9 cellular contexts compared by ENCODE assay signal in the genomic region with DNA sequence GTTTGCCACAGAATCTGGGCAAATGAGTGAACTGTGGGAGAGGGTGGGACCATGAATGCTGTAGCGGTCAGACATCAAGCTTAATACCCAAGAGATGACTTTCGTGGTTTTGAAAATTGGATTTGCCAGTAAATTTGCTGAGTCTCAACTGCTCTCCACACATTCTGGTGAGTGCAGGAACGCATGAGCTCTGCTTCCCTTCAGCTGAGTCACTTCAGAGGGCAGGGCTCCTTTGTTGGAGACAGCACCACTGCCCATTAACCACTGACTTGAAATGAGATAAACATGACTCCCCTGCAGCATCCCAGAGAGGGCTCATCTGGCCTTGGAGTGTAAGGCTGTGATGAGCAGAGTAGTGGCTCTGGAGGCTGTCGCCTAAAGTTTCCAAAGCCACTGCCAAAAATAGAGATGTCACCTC. TPM values are rescaled to one million over a fixed set of nuclear protein-coding genes. Genes with fewer than 3 reads are reported as not detected.
DNase-seq lines count a peak whose midpoint lies in the region; ATAC-seq and TF ChIP-seq lines count a peak whose summit lies in the region.
"Had no signal": no experiment of that assay in that cellular context is flagged by ENCODE, and none has a peak within 500 bp of the region (broad histone marks: within the 10 kb centered on the region; RNA-seq: fewer than 3 reads in every experiment).

No MANE protein-coding gene starts in this region.

- TF ChIP-seq CTCF in lung (IDR thresholded peaks at IDR 0.05; ENCODE audit: control extremely low read depth, extremely low read depth) (no peak), H9 (conservative IDR thresholded peaks at IDR 0.05) (no peak), testis (IDR thresholded peaks at IDR 0.05) (no peak)

- TF ChIP-seq POLR2A in testis (IDR thresholded peaks at IDR 0.05), result no peak

- H3K4me3 Mint-ChIP-seq in H9, result no peak overlapping the region
- H3K4me3 Mint-ChIP-seq: effector memory CD8-positive, alpha-beta T cell had no signal

- no peaks in the 10 kb centered on the region for H3K27me3 Mint-ChIP-seq in H9 (ENCODE audit: low read depth)
- H3K27me3 Mint-ChIP-seq: effector memory CD8-positive, alpha-beta T cell had no signal

- intact Hi-C loops in testis (cut with DNase I; ENCODE audit: low total_unique reads), result no loop called here

- peak overlapping the region in 1 of 3 experiments; percentile 3; a peak in 1 of 7 replicates for H3K27ac Mint-ChIP-seq in H9
- H3K27ac Mint-ChIP-seq: effector memory CD8-positive, alpha-beta T cell had no signal

- no peak overlapping the region for H2BK15ac ChIP-seq in H9 (ENCODE audit: low read depth, low read length)

- H3K27me3 ChIP-seq in lung (ENCODE audit: control insufficient read depth, insufficient read depth) (no peaks in the 10 kb centered on the region), H9 (ENCODE audit: insufficient read depth, low read length) (no peaks in the 10 kb centered on the region), testis (no peaks in the 10 kb centered on the region)

- WGBS in lung, 2 donors, result 84 to 85% methylated on average over 4 of the region's 4 CpGs
- WGBS in H9 (ENCODE audit: extremely low coverage, insufficient read length, low lambda C conversion rate), result no CpG with 5 or more reads among the region's 4 CpGs
- 59 to 86% methylated on average over 4 of the region's 4 CpGs for WGBS in testis, 2 donors

- H3K4ac ChIP-seq in H9 (ENCODE audit: low read depth, low read length), result no peak overlapping the region

- no peak overlapping the region for H3T11ph ChIP-seq in H9 (ENCODE audit: low read length)

- no peak overlapping the region for H2BK12ac ChIP-seq in H9 (ENCODE audit: insufficient read length, low read depth, low read length)

- no peaks in the 10 kb centered on the region for H3K79me2 ChIP-seq in H9 (ENCODE audit: insufficient read depth, low read length)

- no peak overlapping the region for H3K9ac ChIP-seq in H9 (ENCODE audit: extremely low read depth, insufficient read length, low read length)

- no peaks in the 10 kb centered on the region for H3K23me2 ChIP-seq in H9 (ENCODE audit: insufficient read length, low read depth, low read length, poor library complexity, severe bottlenecking)

- H3K4me1 ChIP-seq in lung (ENCODE audit: control insufficient read depth in 2 of 2, insufficient read depth in 2 of 2, low read length in 2 of 2), result peaks cover 6 to 12% of the 10 kb centered on the region in 2 donors
- H3K4me1 ChIP-seq in H9 (ENCODE audit: insufficient read depth, low read length), result no peaks in the 10 kb centered on the region
- H3K4me1 ChIP-seq in testis, result no peaks in the 10 kb centered on the region

- no peak overlapping the region for H2AFZ ChIP-seq in H9 (ENCODE audit: low read length)

- no peak overlapping the region for H4K91ac ChIP-seq in H9 (ENCODE audit: insufficient read length, low read depth, low read length)

- no peaks in the 10 kb centered on the region for H3K9me3 Mint-ChIP-seq in H9
- H3K9me3 Mint-ChIP-seq: effector memory CD8-positive, alpha-beta T cell had no signal

- H3K36me3 ChIP-seq in lung (ENCODE audit: control insufficient read depth in 2 of 2, insufficient read depth in 2 of 2, low read length in 2 of 2), result peaks cover 7 to 11% of the 10 kb centered on the region in 2 donors
- H3K36me3 ChIP-seq in testis (ENCODE audit: low read depth, missing control alignments), result no peaks in the 10 kb centered on the region

- peaks cover 0 to 16% (median 2%) of the 10 kb centered on the region in 3 experiments; a peak in 3 of 7 replicates for H3K36me3 Mint-ChIP-seq in H9 (ENCODE audit: insufficient read depth in 1 of 3, low read depth in 3 of 3)

- no peak overlapping the region for H3K56ac ChIP-seq in H9 (ENCODE audit: insufficient read length, low read depth, low read length)

- no peak overlapping the region for H3K4me2 ChIP-seq in H9 (ENCODE audit: insufficient read depth, insufficient read length, low read length)

- no peak overlapping the region for H3K14ac ChIP-seq in H9 (ENCODE audit: insufficient read depth, low read length)

- H3K23ac ChIP-seq in H9 (ENCODE audit: insufficient read length, low read depth, low read length), result no peak overlapping the region

- H3K18ac ChIP-seq in H9 (ENCODE audit: insufficient read length, low read depth, low read length), result no peak overlapping the region

- no peak overlapping the region for H2BK120ac ChIP-seq in H9 (ENCODE audit: low read depth, low read length, poor library complexity, severe bottlenecking)

- H3K4me1 Mint-ChIP-seq in H9, result peaks cover 15 to 17% of the 10 kb centered on the region in 2 experiments

- no peak overlapping the region for H2AK5ac ChIP-seq in H9 (ENCODE audit: insufficient read length, low read length)

- no peak overlapping the region for H4K5ac ChIP-seq in H9 (ENCODE audit: insufficient read length, low read depth, low read length)

- ATAC-seq in lung (ENCODE audit: insufficient read depth, low FRiP score), result peak; percentile 58
- ATAC-seq: effector memory CD8-positive, alpha-beta T cell had no signal

- H3K9me3 ChIP-seq in lung (ENCODE audit: control insufficient read depth in 2 of 2, insufficient read depth in 1 of 2, low read length in 1 of 2) (no peaks in the 10 kb centered on the region), H9 (ENCODE audit: control insufficient read depth, low read depth, low read length) (no peaks in the 10 kb centered on the region), testis (no peaks in the 10 kb centered on the region)

- peak; percentile 77 for DNase-seq in AG08396 (ENCODE audit: low spot score)
- peak; percentile 99 for DNase-seq in LHCN-M2 (ENCODE audit: low read depth)
- peak; percentile 56 for DNase-seq in brain pericyte (ENCODE audit: low read depth, low spot score)
- no peak for DNase-seq in lung (ENCODE audit: low spot score)
- no peak for DNase-seq in inferior parietal cortex (ENCODE audit: extremely low spot score)
- DNase-seq in H9, result no peak
- DNase-seq in HT-29 (ENCODE audit: low spot score), result no peak
- DNase-seq in testis, result no peak
- DNase-seq: effector memory CD8-positive, alpha-beta T cell had no signal

- H4K20me1 ChIP-seq in H9 (ENCODE audit: control insufficient read depth, insufficient read depth, insufficient read length), result no peaks in the 10 kb centered on the region

- no peak overlapping the region for H4K8ac ChIP-seq in H9 (replicated peaks; ENCODE audit: insufficient read length, low read depth, low read length)

- no peak overlapping the region for H2BK5ac ChIP-seq in H9 (ENCODE audit: insufficient read length, low read length)

- H3K27ac ChIP-seq in lung (ENCODE audit: low read depth in 1 of 2, low read length in 1 of 2) (no peak overlapping the region), H9 (ENCODE audit: insufficient read length, low read depth, low read length) (no peak overlapping the region), testis (no peak overlapping the region)

- H3K79me1 ChIP-seq in H9 (ENCODE audit: insufficient read depth, low read depth, low read length, poor library complexity, severe bottlenecking), result no peaks in the 10 kb centered on the region

- H2BK20ac ChIP-seq in H9 (ENCODE audit: low read depth, low read length, poor library complexity, severe bottlenecking), result no peak overlapping the region

- H3K4me3 ChIP-seq in lung, result no peak overlapping the region
- H3K4me3 ChIP-seq in testis, result no peak overlapping the region

RNA-seq across cellular contexts. Expression of gene RARRES1, which starts 22.6 kb away (rescaled TPM):
- total RNA-seq in LHCN-M2 (2014; rRNA removed) (0.26 and 0.34 TPM in 2 replicates), lung (100 to 1,000 TPM in 1 of 2 donors, 10 to 100 TPM in 1; 36.3 to 110 TPM), H9 (2021) (0.72 and 0.81 TPM in 2 replicates), testis (under 1 TPM; 0.24 to 0.31 TPM)
- polyA plus RNA-seq in LHCN-M2 (2012), result 0.26 TPM
- polyA plus RNA-seq in lung (10 to 100 TPM; 49.8 to 53.4 TPM), testis (ENCODE audit: insufficient read depth, low read depth, low replicate concordance) (9.7 TPM)
- total RNA-seq in HT-29 (2014; rRNA removed; shearing (Covaris generic)), result 79.2 and 102 TPM in 2 replicates

RNA-seq across cellular contexts. Expression of gene LXN, which starts 37.2 kb away (rescaled TPM):
- total RNA-seq in LHCN-M2 (2014; rRNA removed) (not detected in 2 replicates), lung (100 to 1,000 TPM in 1 of 2 donors, 10 to 100 TPM in 1; 32.3 to 103 TPM), H9 (2021) (6.7 and 7.7 TPM in 2 replicates), testis (1 to 10 TPM; 3.3 to 9.1 TPM)
- polyA plus RNA-seq in LHCN-M2 (2012), result not detected
- polyA plus RNA-seq in lung (10 to 100 TPM; 20.7 to 31.2 TPM), testis (ENCODE audit: insufficient read depth, low read depth, low replicate concordance) (15.1 TPM)
- 13.0 and 14.2 TPM in 2 replicates for total RNA-seq in HT-29 (2014; rRNA removed; shearing (Covaris generic))

Comparison
In these comparisons a context has a peak if more than half of its experiments do, and no peak if none do; other contexts are left out.
1. DNase-seq: peak in AG08396 (single experiment), LHCN-M2 (single experiment) and brain pericyte (single experiment); none in lung (single experiment), inferior parietal cortex (single experiment), H9 (single experiment), HT-29 (single experiment) and testis (single experiment).
2. RNA of gene RARRES1, which starts 22.6 kb away (total RNA-seq): 36.3 to 110 TPM in lung and 79.2 to 102 TPM in HT-29; 0.72 to 0.81 TPM in H9, 0.26 to 0.34 TPM in LHCN-M2 and 0.24 to 0.31 TPM in testis; every median in the first group is over 10 times any median in the second.